ENCODE assay signal across 8 cellular contexts in genomic region chr20:46128310-46129151, GRCh38. TPM values are rescaled to one million over a fixed set of nuclear protein-coding genes. Genes with fewer than 3 reads are reported as not detected.
DNase-seq lines count a peak whose midpoint lies in the region; ATAC-seq, FAIRE-seq and TF ChIP-seq lines count a peak whose summit lies in the region.

No MANE protein-coding gene starts in this region.

- no peaks in the 10 kb centered on the region for H3K9me3 ChIP-seq in Peyer's patch
- no peaks in the 10 kb centered on the region for H3K9me3 ChIP-seq in cardiac muscle cell (ENCODE audit: low read depth)
- no peaks in the 10 kb centered on the region for H3K9me3 ChIP-seq in testis

- FAIRE-seq in GM19239 (lab: Jason Lieb, UNC), result no peak

- H3K27ac ChIP-seq in Peyer's patch, result no peak overlapping the region
- H3K27ac ChIP-seq in cardiac muscle cell, result no peak overlapping the region
- H3K27ac ChIP-seq in testis, result no peak overlapping the region

- no peak overlapping the region for H3K4me3 Mint-ChIP-seq in stimulated activated naive CD8-positive, alpha-beta T cell treated with anti-CD3 and anti-CD28 coated beads, Interleukin-15, amount 100 ng/mL, for 72 hours

- 34 to 73% methylated on average over 4 to 16 of the region's 16 CpGs for WGBS in testis, 2 donors

- peak in 4 of 6 experiments; percentile 21 to 38 (median 30) for TF ChIP-seq CTCF in Peyer's patch (IDR thresholded peaks at IDR 0.05)
- peak; percentile 69 for TF ChIP-seq CTCF in cardiac muscle cell (IDR thresholded peaks at IDR 0.05; ENCODE audit: low read depth, low read length)
- peak; percentile 54 to 57 (median 56) for TF ChIP-seq CTCF in testis (IDR thresholded peaks at IDR 0.05)

- DNase-seq in stimulated activated naive CD8-positive, alpha-beta T cell treated with anti-CD3 and anti-CD28 coated beads, Interleukin-15, Interleukin-2, amounts not matched to agents 100 U/mL and 50 U/mL, for 24 hours, result peak; percentile 19
- DNase-seq in stimulated activated naive CD8-positive, alpha-beta T cell treated with anti-CD3 and anti-CD28 coated beads, Interleukin-15, amount 100 ng/mL, for 72 hours, result no peak
- DNase-seq in Peyer's patch (peak in 1 of 3 donors; percentile 37), cardiac muscle cell (ENCODE audit: low read depth in 1 of 2, low spot score in 1 of 2) (peak; percentile 27 to 51), testis (peak; percentile 52), GM19239 (ENCODE audit: insufficient read length, low spot score) (no peak), T-helper 1 cell (no peak)

- H3K36me3 ChIP-seq in Peyer's patch (no peaks in the 10 kb centered on the region), cardiac muscle cell (no peaks in the 10 kb centered on the region), testis (ENCODE audit: low read depth, missing control alignments) (no peaks in the 10 kb centered on the region)

- H3K4me1 ChIP-seq in Peyer's patch (no peaks in the 10 kb centered on the region), cardiac muscle cell (ENCODE audit: low read depth) (peaks cover 10% of the 10 kb centered on the region), testis (peaks cover 9% of the 10 kb centered on the region)

- H3K27me3 Mint-ChIP-seq in stimulated activated naive CD8-positive, alpha-beta T cell treated with anti-CD3 and anti-CD28 coated beads, Interleukin-15, amount 100 ng/mL, for 72 hours, result peaks cover 37% of the 10 kb centered on the region

- H3K9me3 Mint-ChIP-seq in stimulated activated naive CD8-positive, alpha-beta T cell treated with anti-CD3 and anti-CD28 coated beads, Interleukin-15, amount 100 ng/mL, for 72 hours, result no peaks in the 10 kb centered on the region

- TF ChIP-seq POLR2A in Peyer's patch (IDR thresholded peaks at IDR 0.05) (no peak), testis (IDR thresholded peaks at IDR 0.05) (no peak)

- peaks cover 7% of the 10 kb centered on the region for H3K4me1 Mint-ChIP-seq in stimulated activated naive CD8-positive, alpha-beta T cell treated with anti-CD3 and anti-CD28 coated beads, Interleukin-15, amount 100 ng/mL, for 72 hours

- no peaks in the 10 kb centered on the region for H3K27me3 ChIP-seq in Peyer's patch
- no peaks in the 10 kb centered on the region for H3K27me3 ChIP-seq in cardiac muscle cell
- H3K27me3 ChIP-seq in testis, result no peaks in the 10 kb centered on the region

- no peak overlapping the region for H3K4me3 ChIP-seq in Peyer's patch
- H3K4me3 ChIP-seq in cardiac muscle cell, result no peak overlapping the region
- no peak overlapping the region for H3K4me3 ChIP-seq in testis

- H3K27ac Mint-ChIP-seq in stimulated activated naive CD8-positive, alpha-beta T cell treated with anti-CD3 and anti-CD28 coated beads, Interleukin-15, amount 100 ng/mL, for 72 hours, result no peak overlapping the region

- no peak for ATAC-seq in stimulated activated naive CD8-positive, alpha-beta T cell treated with anti-CD3 and anti-CD28 coated beads, Interleukin-15, Interleukin-2, amounts not matched to agents 100 U/mL and 50 U/mL, for 24 hours
- ATAC-seq in stimulated activated naive CD8-positive, alpha-beta T cell treated with anti-CD3 and anti-CD28 coated beads, Interleukin-15, amount 100 ng/mL, for 72 hours, result no peak
- no peak for ATAC-seq in GM18502 (IDR thresholded peaks at IDR 0.05; ENCODE audit: poor library complexity, unreplicated experiment)

- intact Hi-C loops in testis (cut with DNase I; ENCODE audit: low total_unique reads), result no loop called here

RNA-seq across cellular contexts. Expression of gene CD40, which starts 10.4 kb away (rescaled TPM):
- 10 to 100 TPM in 2 of 4 donors, 1 to 10 TPM in 2; 1.6 to 17.6 (median 9.3) TPM for total RNA-seq in Peyer's patch
- total RNA-seq in cardiac muscle cell, result 0.35 and 0.42 TPM in 2 replicates
- polyA plus RNA-seq in cardiac muscle cell, result 0.75 and 1.5 TPM in 2 replicates
- 1 to 10 TPM; 5.0 to 5.3 TPM for total RNA-seq in testis
- 8.8 TPM for polyA plus RNA-seq in testis (ENCODE audit: insufficient read depth, low read depth, low replicate concordance)

RNA-seq across cellular contexts. Expression of gene NCOA5, which starts 38.8 kb away (rescaled TPM):
- 10 to 100 TPM; 20.5 to 65.2 (median 24.9) TPM for total RNA-seq in Peyer's patch
- total RNA-seq in cardiac muscle cell, result 14.3 and 23.4 TPM in 2 replicates
- 17.5 and 20.4 TPM in 2 replicates for polyA plus RNA-seq in cardiac muscle cell
- total RNA-seq in testis, result 10 to 100 TPM; 55.6 to 66.2 TPM
- polyA plus RNA-seq in testis (ENCODE audit: insufficient read depth, low read depth, low replicate concordance), result 64.0 TPM

Comparison
In these comparisons a context has a peak if more than half of its experiments do, and no peak if none do; other contexts are left out.
1. DNase-seq: peak in stimulated activated naive CD8-positive, alpha-beta T cell treated with anti-CD3 and anti-CD28 coated beads, Interleukin-15, Interleukin-2, amounts not matched to agents 100 U/mL and 50 U/mL, for 24 hours (single experiment), cardiac muscle cell (2 of 2) and testis (single experiment); none in stimulated activated naive CD8-positive, alpha-beta T cell treated with anti-CD3 and anti-CD28 coated beads, Interleukin-15, amount 100 ng/mL, for 72 hours (0 of 2), GM19239 (single experiment) and T-helper 1 cell (0 of 5).
2. Peak in every context shown above with its lines, with median percentiles within 50 percentile points of each other: CTCF ChIP-seq.